In genomic region chr2:201828235-201828634, GRCh38 we compare ENCODE assay signal across 25 cellular contexts. TPM values are rescaled to one million over a fixed set of nuclear protein-coding genes. Genes with fewer than 3 reads are reported as not detected.
"Had no signal": no experiment of that assay in that cellular context is flagged by ENCODE, and none has a peak within 500 bp of the region (broad histone marks: within the 10 kb centered on the region; RNA-seq: fewer than 3 reads in every experiment).

No MANE protein-coding gene starts in this region.

- H3K4me1 Mint-ChIP-seq: naive thymus-derived CD4-positive, alpha-beta T cell had no signal

- H3K36me3 ChIP-seq: esophagus muscularis mucosa, gastroesophageal sphincter, heart right ventricle, left lung, lower lobe of right lung had no signal

- H3K27ac Mint-ChIP-seq: naive thymus-derived CD4-positive, alpha-beta T cell had no signal

- H3K27me3 ChIP-seq: esophagus muscularis mucosa, foreskin keratinocyte, gastroesophageal sphincter, heart right ventricle, left lung had no signal

- H3K4me1 ChIP-seq: esophagus muscularis mucosa, foreskin keratinocyte, gastroesophageal sphincter, heart right ventricle, left lung, lower lobe of right lung had no signal

- ATAC-seq: foreskin keratinocyte; gastroesophageal sphincter; heart right ventricle; left cardiac atrium; left lung; left ventricle myocardium superior; lower lobe of right lung; naive thymus-derived CD4-positive, alpha-beta T cell had no signal

- DNase-seq: dermis blood vessel endothelial cell; dorsolateral prefrontal cortex; effector CD4-positive, alpha-beta T cell; effector memory CD4-positive, alpha-beta T cell; foreskin keratinocyte; head of caudate nucleus; heart right ventricle; hippocampal formation; left cardiac atrium; left lung; left ventricle myocardium superior; lower lobe of right lung; mesenchymal stem cell; midbrain; naive thymus-derived CD4-positive, alpha-beta T cell had no signal

- H3K4me3 ChIP-seq: coronary artery, dorsolateral prefrontal cortex, esophagus muscularis mucosa, gastroesophageal sphincter, heart right ventricle, left lung, lower lobe of right lung had no signal

- H3K4me3 Mint-ChIP-seq: naive thymus-derived CD4-positive, alpha-beta T cell had no signal

- H3K27ac ChIP-seq: coronary artery, dorsolateral prefrontal cortex, esophagus muscularis mucosa, foreskin keratinocyte, gastroesophageal sphincter, heart right ventricle, left lung, lower lobe of right lung had no signal

- H3K9me3 ChIP-seq: esophagus muscularis mucosa, gastroesophageal sphincter, heart right ventricle, left lung, lower lobe of right lung had no signal

- FAIRE-seq: colon, endothelial cell of umbilical vein, frontal cortex, islet of Langerhans, keratinocyte had no signal

RNA-seq across cellular contexts. Expression of gene CDK15, which starts 21.9 kb away (rescaled TPM):
- total RNA-seq: dermis blood vessel endothelial cell; endothelial cell of umbilical vein; lung microvascular endothelial cell; mononuclear cell; naive thymus-derived CD4-positive, alpha-beta T cell had no signal
